Comparison of ENCODE assay signal across 1 cellular context in genomic region chr14:103072595-103073366, GRCh38.
TF ChIP-seq lines count a peak whose summit lies in the region.

No MANE protein-coding gene starts in this region.

TF ChIP-seq in A549, 52 proteins besides CTCF, POLR2A, EP300 and RAD21 (continued from another document):
- 0 out of 2 replicates have a peak, but pooled peaks have one; percentile 57 for TF ChIP-seq E2F6 (IDR thresholded peaks at IDR 0.05; ENCODE audit: borderline replicate concordance, low read depth)
